Comparison of ENCODE assay signal across 10 cellular contexts in genomic region chr16:80993293-80993691, GRCh38. TPM values are rescaled to one million over a fixed set of nuclear protein-coding genes. Genes with fewer than 3 reads are reported as not detected.
DNase-seq lines count a peak whose midpoint lies in the region; ATAC-seq and TF ChIP-seq lines count a peak whose summit lies in the region.
"Had no signal": no experiment of that assay in that cellular context is flagged by ENCODE, and none has a peak within 500 bp of the region (broad histone marks: within the 10 kb centered on the region; RNA-seq: fewer than 3 reads in every experiment).

No MANE protein-coding gene starts in this region.

- DNase-seq in HS-5 (ENCODE audit: low read depth) (peak; percentile 61), astrocyte of the hippocampus (ENCODE audit: low read depth, low spot score) (peak; percentile 95), left ventricle myocardium superior (no peak), smooth muscle cell (lab: John Stamatoyannopoulos, UW; ENCODE audit: unreplicated experiment) (no peak), NCI-H510A (lab: John Stamatoyannopoulos, UW) (no peak), NCI-H446 treated with DMSO at 0.1 percent for 48 hours (lab: John Stamatoyannopoulos, UW) (no peak), DMS53 treated with DMSO at 0.1 percent for 48 hours (lab: John Stamatoyannopoulos, UW; ENCODE audit: unreplicated experiment) (no peak)
- no peak for DNase-seq in activated CD8-positive, alpha-beta memory T cell treated with anti-CD3 and anti-CD28 coated beads, Interleukin-2, amount 50 U/mL, for 4 hours
- DNase-seq: NCI-H524 treated with DMSO at 0.1 percent for 48 hours, thyroid gland had no signal

- no peak overlapping the region for H2AFZ ChIP-seq in smooth muscle cell (ENCODE audit: low read depth)

- peak overlapping the region; percentile 87 for H3K9ac ChIP-seq in smooth muscle cell (ENCODE audit: low read depth)

- peak overlapping the region; percentile 33 for H3K4me3 ChIP-seq in smooth muscle cell
- H3K4me3 ChIP-seq: thyroid gland had no signal

- intact Hi-C loops in left ventricle myocardium superior (cut with micrococcal nuclease) = no loop called here

- 0% methylated on average over 6 of the region's 6 CpGs for WGBS in smooth muscle cell (ENCODE audit: low lambda C conversion rate)

- no peak for TF ChIP-seq CTCF in smooth muscle cell (IDR thresholded peaks at IDR 0.05; ENCODE audit: borderline replicate concordance, insufficient read depth, poor library complexity, severe bottlenecking)

- peak overlapping the region; percentile 83 for H3K4me2 ChIP-seq in smooth muscle cell

- H3K36me3 ChIP-seq in smooth muscle cell (ENCODE audit: low read depth) = no peaks in the 10 kb centered on the region

- peaks cover 10% of the 10 kb centered on the region for H3K4me1 ChIP-seq in smooth muscle cell (ENCODE audit: low read depth)

- peaks cover 9% of the 10 kb centered on the region for H3F3A ChIP-seq in smooth muscle cell (ENCODE audit: low read depth)

- no peaks in the 10 kb centered on the region for H3K9me3 ChIP-seq in smooth muscle cell (replicated peaks; ENCODE audit: low read depth)
- H3K9me3 ChIP-seq: thyroid gland had no signal

- H3K79me2 ChIP-seq in smooth muscle cell (ENCODE audit: low read depth) = peaks cover 57% of the 10 kb centered on the region

- peak; percentile 82 for ATAC-seq in left ventricle myocardium superior

- no peaks in the 10 kb centered on the region for H3K27me3 ChIP-seq in smooth muscle cell (ENCODE audit: low read depth)
- H3K27me3 ChIP-seq: thyroid gland had no signal

- H4K20me1 ChIP-seq in smooth muscle cell (ENCODE audit: low read depth) = peaks cover 17% of the 10 kb centered on the region

- peak overlapping the region; percentile 99 for H3K27ac ChIP-seq in smooth muscle cell (ENCODE audit: low read depth)
- H3K27ac ChIP-seq: thyroid gland had no signal

RNA-seq across cellular contexts. Expression of gene CMC2, which starts 13.4 kb away (rescaled TPM):
- total RNA-seq in left ventricle myocardium superior (132 TPM), smooth muscle cell (53.2 and 56.6 TPM in 2 replicates)
- 95.5 and 110 TPM in 2 replicates for polyA plus RNA-seq in smooth muscle cell

RNA-seq across cellular contexts. Expression of gene CENPN, which starts 13.7 kb away (rescaled TPM):
- 7.2 TPM for total RNA-seq in left ventricle myocardium superior
- total RNA-seq in smooth muscle cell = 18.8 and 24.4 TPM in 2 replicates
- 14.2 and 25.1 TPM in 2 replicates for polyA plus RNA-seq in smooth muscle cell

RNA-seq across cellular contexts. Expression of gene ATMIN, which starts 42.4 kb away (rescaled TPM):
- total RNA-seq in left ventricle myocardium superior (26.5 TPM), smooth muscle cell (35.4 and 38.3 TPM in 2 replicates)
- polyA plus RNA-seq in smooth muscle cell = 28.7 and 29.5 TPM in 2 replicates

Comparison
In these comparisons a context has a peak if more than half of its experiments do, and no peak if none do; other contexts are left out.
1. DNase-seq: peak in HS-5 (single experiment) and astrocyte of the hippocampus (single experiment); none in left ventricle myocardium superior (single experiment), smooth muscle cell (single experiment), activated CD8-positive, alpha-beta memory T cell treated with anti-CD3 and anti-CD28 coated beads, Interleukin-2, amount 50 U/mL, for 4 hours (single experiment), NCI-H510A (single experiment), NCI-H446 treated with DMSO at 0.1 percent for 48 hours (single experiment) and DMS53 treated with DMSO at 0.1 percent for 48 hours (single experiment).